ENCODE assay signal across 1 cellular context in genomic region chr3:171844873-171845272, GRCh38.
A peak's percentile ranks its signal among the peaks of the same experiment; 100 is the strongest.
TF ChIP-seq lines count a peak whose summit lies in the region.

No MANE protein-coding gene starts in this region.

TF ChIP-seq in HepG2, 621 proteins besides CTCF, POLR2A, EP300 and RAD21 (continued from another document):
- no peak for TF ChIP-seq ZNF260 (CRISPR knock-in tag; IDR thresholded peaks at IDR 0.05; ENCODE audit: borderline replicate concordance, low read depth)
- no peak for TF ChIP-seq IRF1 (CRISPR knock-in tag; IDR thresholded peaks at IDR 0.05; ENCODE audit: low read depth)
- no peak for TF ChIP-seq AKAP8 (CRISPR knock-in tag; IDR thresholded peaks at IDR 0.05)
- no peak for TF ChIP-seq ZNF552 (CRISPR knock-in tag; IDR thresholded peaks at IDR 0.05; ENCODE audit: borderline replicate concordance)
- no peak for TF ChIP-seq YEATS2 (CRISPR knock-in tag; IDR thresholded peaks at IDR 0.05; ENCODE audit: borderline replicate concordance)
- TF ChIP-seq ZFP82 (CRISPR knock-in tag; IDR thresholded peaks at IDR 0.05; ENCODE audit: borderline replicate concordance): no peak
- no peak for TF ChIP-seq ZBTB21 (CRISPR knock-in tag; IDR thresholded peaks at IDR 0.05)
- TF ChIP-seq ZBTB20 (CRISPR knock-in tag; IDR thresholded peaks at IDR 0.05; ENCODE audit: borderline replicate concordance, low read depth): no peak
- TF ChIP-seq CREB3 (CRISPR knock-in tag; IDR thresholded peaks at IDR 0.05): no peak
- TF ChIP-seq TMF1 (CRISPR knock-in tag; IDR thresholded peaks at IDR 0.05; ENCODE audit: low read depth): no peak
- TF ChIP-seq ETV5 (CRISPR knock-in tag; IDR thresholded peaks at IDR 0.05; ENCODE audit: borderline replicate concordance): peak; percentile 16; the same call in 1 of the 2 replicates
- no peak for TF ChIP-seq TBP (CRISPR knock-in tag; IDR thresholded peaks at IDR 0.05)
- no peak for TF ChIP-seq NFKBIZ (CRISPR knock-in tag; IDR thresholded peaks at IDR 0.05)
- TF ChIP-seq ZNF430 (CRISPR knock-in tag; IDR thresholded peaks at IDR 0.05): no peak
- TF ChIP-seq ZNF710 (CRISPR knock-in tag; IDR thresholded peaks at IDR 0.05; ENCODE audit: borderline replicate concordance): 0 out of 2 replicates have a peak, but pooled peaks have one; percentile 31
- TF ChIP-seq ZNF609 (CRISPR knock-in tag; IDR thresholded peaks at IDR 0.05; ENCODE audit: borderline replicate concordance): no peak
- TF ChIP-seq CBFB (CRISPR knock-in tag; IDR thresholded peaks at IDR 0.05): peak; percentile 79
- no peak for TF ChIP-seq HIC2 (CRISPR knock-in tag; IDR thresholded peaks at IDR 0.05; ENCODE audit: low read depth)
- TF ChIP-seq ZNF607 (CRISPR knock-in tag; IDR thresholded peaks at IDR 0.05; ENCODE audit: borderline replicate concordance): no peak
- TF ChIP-seq ZNF770 (CRISPR knock-in tag; IDR thresholded peaks at IDR 0.05): no peak
- TF ChIP-seq SYNCRIP (IDR thresholded peaks at IDR 0.05; ENCODE audit: insufficient read depth, low read depth, low read length): no peak
- no peak for TF ChIP-seq ZNF207 (IDR thresholded peaks at IDR 0.05; ENCODE audit: borderline replicate concordance)
- no peak for TF ChIP-seq SOX13 (IDR thresholded peaks at IDR 0.05)
- peak in 1 of 2 experiments; percentile 76; a peak in 2 of 4 replicates for TF ChIP-seq SOX13 (CRISPR knock-in tag; conservative IDR thresholded peaks at IDR 0.05 in 1 of 2, IDR thresholded peaks at IDR 0.05 in 1 of 2)
- no peak for TF ChIP-seq NFAT5 (CRISPR knock-in tag; IDR thresholded peaks at IDR 0.05)
- TF ChIP-seq HNRNPK (IDR thresholded peaks at IDR 0.05; ENCODE audit: low read depth, low read length, poor library complexity, severe bottlenecking): no peak
- TF ChIP-seq HOMEZ (CRISPR knock-in tag; IDR thresholded peaks at IDR 0.05; ENCODE audit: low read depth): 0 out of 2 replicates have a peak, but pooled peaks have one; percentile 34
- no peak for TF ChIP-seq CBX1 (IDR thresholded peaks at IDR 0.05; ENCODE audit: low read depth)
- no peak for TF ChIP-seq ZSCAN12 (CRISPR knock-in tag; IDR thresholded peaks at IDR 0.05)
- TF ChIP-seq ZNF451 (CRISPR knock-in tag; IDR thresholded peaks at IDR 0.05): no peak
- TF ChIP-seq ELF3 (CRISPR knock-in tag; IDR thresholded peaks at IDR 0.05): peak; percentile 78
- no peak for TF ChIP-seq ZNF614 (CRISPR knock-in tag; IDR thresholded peaks at IDR 0.05; ENCODE audit: borderline replicate concordance)
- no peak for TF ChIP-seq NR2F6 (IDR thresholded peaks at IDR 0.05)
- TF ChIP-seq NR2F6 (CRISPR knock-in tag; IDR thresholded peaks at IDR 0.05): 0 out of 2 replicates have a peak, but pooled peaks have one; percentile 21
TF ChIP-seq in HepG2: peak in this region for 16.
